In genomic region chr12:108590463-108590862, GRCh38 we compare ENCODE assay signal across 3 cellular contexts. TPM values are rescaled to one million over a fixed set of nuclear protein-coding genes. Genes with fewer than 3 reads are reported as not detected.
"Had no signal": no experiment of that assay in that cellular context is flagged by ENCODE, and none has a peak within 500 bp of the region (broad histone marks: within the 10 kb centered on the region; RNA-seq: fewer than 3 reads in every experiment).

No MANE protein-coding gene starts in this region.

RNA-seq across cellular contexts. Expression of gene TMEM119, which starts 7.4 kb away (rescaled TPM):
- total RNA-seq: dermis microvascular lymphatic vessel endothelial cell, glomerular endothelial cell had no signal
- polyA plus RNA-seq: mammary epithelial cell had no signal
